ENCODE assay signal across 11 cellular contexts in the genomic region with DNA sequence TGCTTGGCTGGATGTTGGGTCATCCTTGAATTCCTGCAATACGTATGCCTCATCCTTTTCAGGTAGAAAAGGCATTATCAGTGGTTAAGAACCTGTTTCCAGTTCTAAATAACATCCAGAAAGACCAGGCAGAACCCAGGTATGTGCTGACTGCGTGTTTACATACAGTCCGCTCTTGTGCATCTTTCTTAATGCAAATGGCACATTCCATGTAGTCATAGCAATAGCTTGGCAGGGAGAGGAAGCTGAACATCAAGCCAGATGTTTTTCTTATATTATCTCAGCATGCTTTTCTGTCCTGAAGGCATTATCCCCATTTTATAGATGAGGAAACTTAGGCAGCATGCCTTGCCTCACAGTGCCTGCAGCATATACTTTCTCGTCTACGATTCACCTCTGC. TPM values are rescaled to one million over a fixed set of nuclear protein-coding genes. Genes with fewer than 3 reads are reported as not detected.
DNase-seq lines count a peak whose midpoint lies in the region; ATAC-seq and TF ChIP-seq lines count a peak whose summit lies in the region.
"Had no signal": no experiment of that assay in that cellular context is flagged by ENCODE, and none has a peak within 500 bp of the region (broad histone marks: within the 10 kb centered on the region; RNA-seq: fewer than 3 reads in every experiment).

No MANE protein-coding gene starts in this region.

- DNase-seq in ELR (ENCODE audit: low read depth) (peak; percentile 31), RKO (ENCODE audit: low spot score) (peak; percentile 6), fibroblast of the aortic adventitia (ENCODE audit: low read depth) (no peak), skeletal muscle cell (ENCODE audit: low read depth) (no peak), HK-2 (ENCODE audit: unreplicated experiment) (no peak)
- DNase-seq: activated B cell treated with CpG ODN at 0.5 μM for 24 hours, gastrocnemius medialis, KG1, NCI-H1694 treated with DMSO at 0.1 percent for 48 hours had no signal

- ATAC-seq in GM21786 (IDR thresholded peaks at IDR 0.05; ENCODE audit: unreplicated experiment): no peak
- no peak for ATAC-seq in GM19463 (IDR thresholded peaks at IDR 0.05; ENCODE audit: unreplicated experiment)
- ATAC-seq: gastrocnemius medialis had no signal

- no peak for TF ChIP-seq CTCF in fibroblast of the aortic adventitia (IDR thresholded peaks at IDR 0.05; ENCODE audit: insufficient read depth, low read length)

- H3K4me3 ChIP-seq in fibroblast of the aortic adventitia (ENCODE audit: low read depth, low read length): peak overlapping the region; percentile 83
- H3K4me3 ChIP-seq in skeletal muscle cell (ENCODE audit: low read depth, low read length): peak overlapping the region; percentile 78

RNA-seq across cellular contexts. Expression of gene DCLK2, which starts 2.1 kb away (rescaled TPM):
- 4.5 and 7.1 TPM in 2 replicates for total RNA-seq in fibroblast of the aortic adventitia (ENCODE audit: low replicate concordance)

Comparison
In these comparisons a context has a peak if more than half of its experiments do, and no peak if none do; other contexts are left out.
1. DNase-seq: peak in ELR (single experiment) and RKO (single experiment); none in fibroblast of the aortic adventitia (single experiment), skeletal muscle cell (single experiment) and HK-2 (single experiment).